8 cellular contexts compared by ENCODE assay signal in the genomic region with DNA sequence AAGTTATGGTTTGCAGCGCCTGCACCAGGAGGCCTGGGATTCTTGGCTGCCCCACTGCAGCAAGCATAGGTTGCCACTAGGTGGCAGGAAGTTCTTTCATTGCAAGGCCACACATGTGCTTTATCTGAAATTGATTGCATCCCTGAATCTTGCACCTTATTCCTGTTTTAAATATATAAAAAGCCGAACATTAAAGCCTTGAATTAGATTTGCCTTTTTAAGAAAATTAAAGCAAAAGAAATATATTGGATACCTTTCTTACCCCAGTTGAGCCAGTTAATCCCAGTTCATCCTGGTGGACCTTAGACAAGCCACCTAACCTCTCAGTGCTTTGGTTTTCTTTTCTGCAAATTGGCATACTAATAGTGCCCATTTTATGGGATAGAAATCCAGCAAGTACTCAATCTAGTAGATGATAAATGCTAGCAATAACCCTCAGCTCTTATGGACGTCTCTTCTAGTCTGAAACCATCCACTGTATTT. TPM values are rescaled to one million over a fixed set of nuclear protein-coding genes. Genes with fewer than 3 reads are reported as not detected.
DNase-seq lines count a peak whose midpoint lies in the region; ATAC-seq and TF ChIP-seq lines count a peak whose summit lies in the region.

No MANE protein-coding gene starts in this region.

- intact Hi-C loops in dorsolateral prefrontal cortex (cut with DNase I): loop anchor here (5.0 to 10.0 kb wide), 2 partner anchors 153 to 655 kb away; partner anchors contain the start of gene TOMM5 (in 1 of the 2)

- peak; percentile 77 for ATAC-seq in HG02623 (IDR thresholded peaks at IDR 0.05; ENCODE audit: unreplicated experiment)

- H3K27me3 ChIP-seq in dorsolateral prefrontal cortex: no peaks in the 10 kb centered on the region

- peak; percentile 88 for DNase-seq in GM03348 (ENCODE audit: low spot score)
- peak; percentile 52 for DNase-seq in NCI-H2196 treated with DMSO at 0.1 percent for 48 hours (lab: John Stamatoyannopoulos, UW; ENCODE audit: unreplicated experiment)
- peak; percentile 50 for DNase-seq in activated CD4-positive, alpha-beta T cell treated with anti-CD3 and anti-CD28 coated beads, Interleukin-2, amount 50 U/mL, for 1 hour
- peak in 8 of 10 donors; percentile 41 to 73 (median 65) for DNase-seq in dorsolateral prefrontal cortex
- DNase-seq in lung microvascular endothelial cell (ENCODE audit: low read depth in 2 of 2): peak; percentile 74 to 82
- DNase-seq in stimulated activated CD8-positive, alpha-beta memory T cell treated with anti-CD3 and anti-CD28 coated beads, Interleukin-4, amount 100 ng/mL, for 48 hours: peak; percentile 70
- DNase-seq in cortex of kidney (lab: John Stamatoyannopoulos, UW): no peak

- H3K4me3 ChIP-seq in dorsolateral prefrontal cortex: no peak overlapping the region

- H3K27ac ChIP-seq in dorsolateral prefrontal cortex: no peak overlapping the region

- TF ChIP-seq CTCF in dorsolateral prefrontal cortex (IDR thresholded peaks at IDR 0.05 in 54 of 56, conservative IDR thresholded peaks at IDR 0.05 in 2 of 56; ENCODE audit: low read depth in 1 of 56, partially characterized antibody in 56 of 56): peak; percentile 61 to 95 (median 88)

RNA-seq across cellular contexts. Expression of gene TRMT10B, which starts 6.3 kb away (rescaled TPM):
- total RNA-seq in dorsolateral prefrontal cortex (10 to 100 TPM in 104 of 120 experiments, 1 to 10 TPM in 16; 7.8 to 20.2 (median 13.0) TPM), lung microvascular endothelial cell (1.3 and 2.2 TPM in 2 replicates)

RNA-seq across cellular contexts. Expression of gene EXOSC3, which starts 37.6 kb away (rescaled TPM):
- total RNA-seq in dorsolateral prefrontal cortex (10 to 100 TPM; 23.5 to 65.0 (median 36.8) TPM), lung microvascular endothelial cell (19.6 and 28.6 TPM in 2 replicates)

RNA-seq across cellular contexts. Expression of gene DCAF10, which starts 53.3 kb away (rescaled TPM):
- total RNA-seq in dorsolateral prefrontal cortex (10 to 100 TPM; 17.1 to 40.1 (median 27.8) TPM), lung microvascular endothelial cell (11.3 and 12.1 TPM in 2 replicates)
